Comparison of ENCODE assay signal across 8 cellular contexts in the genomic region with DNA sequence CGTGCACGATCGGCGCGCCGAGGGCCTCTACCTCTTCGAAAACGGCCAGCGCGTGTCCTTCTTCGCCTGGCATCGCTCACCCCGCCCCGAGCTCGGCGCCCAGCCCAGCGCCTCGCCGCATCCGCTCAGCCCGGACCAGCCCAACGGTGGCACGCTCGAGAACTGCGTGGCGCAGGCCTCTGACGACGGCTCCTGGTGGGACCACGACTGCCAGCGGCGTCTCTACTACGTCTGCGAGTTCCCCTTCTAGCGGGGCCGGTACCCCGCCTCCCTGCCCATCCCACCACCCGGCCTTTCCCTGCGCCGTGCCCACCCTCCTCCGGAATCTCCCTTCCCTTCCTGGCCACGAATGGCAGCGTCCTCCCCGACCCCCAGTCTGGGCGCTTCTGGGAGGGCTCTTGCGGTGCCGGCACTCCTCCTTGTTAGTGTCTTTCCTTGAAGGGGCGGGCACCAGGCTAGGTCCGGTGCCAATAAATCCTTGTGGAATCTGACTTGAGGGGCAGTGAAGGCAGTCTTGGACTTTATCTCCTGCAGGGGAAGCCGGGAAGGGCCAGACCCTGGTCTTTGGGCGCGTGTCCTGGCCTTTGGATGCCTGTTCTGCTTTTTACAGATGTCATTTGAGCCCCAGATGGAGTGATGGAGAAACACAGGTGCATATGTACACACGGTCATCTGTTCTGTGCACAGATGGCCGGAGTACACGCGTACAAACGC. TPM values are rescaled to one million over a fixed set of nuclear protein-coding genes. Genes with fewer than 3 reads are reported as not detected.
DNase-seq lines count a peak whose midpoint lies in the region; ATAC-seq, FAIRE-seq and TF ChIP-seq lines count a peak whose summit lies in the region.

No MANE protein-coding gene starts in this region.

- no peaks in the 10 kb centered on the region for H3K4me1 ChIP-seq in mesodermal cell (ENCODE audit: control insufficient read depth, insufficient read depth, low read length, poor library complexity, severe bottlenecking)

- WGBS in mesodermal cell (ENCODE audit: insufficient coverage in 2 of 2), 2 experiments: 48 to 51% methylated on average over 55 to 56 of the region's 56 CpGs

- H3K27me3 ChIP-seq in bronchial epithelial cell (ENCODE audit: control insufficient read depth, insufficient read depth, low read length): peaks cover 2% of the 10 kb centered on the region

- H3K36me3 ChIP-seq in bronchial epithelial cell (ENCODE audit: control insufficient read depth, insufficient read depth, low read length): no peaks in the 10 kb centered on the region
- H3K36me3 ChIP-seq in mesodermal cell (ENCODE audit: control insufficient read depth, insufficient read depth, low read length): peaks cover 6% of the 10 kb centered on the region

- ATAC-seq in GM18505 (IDR thresholded peaks at IDR 0.05; ENCODE audit: unreplicated experiment): peak; percentile 33
- ATAC-seq in HG03520 (IDR thresholded peaks at IDR 0.05; ENCODE audit: unreplicated experiment): peak; percentile 22
- no peak for ATAC-seq in GM21576 (IDR thresholded peaks at IDR 0.05; ENCODE audit: unreplicated experiment)

- FAIRE-seq in bronchial epithelial cell (lab: Jason Lieb, UNC): no peak

- H3K4me3 ChIP-seq in bronchial epithelial cell (ENCODE audit: low read depth, low read length) (peak overlapping the region; percentile 46), mesodermal cell (ENCODE audit: extremely low read depth, insufficient read depth, low read length, poor library complexity, severe bottlenecking) (peak overlapping the region; percentile 51)

- no peak for TF ChIP-seq POLR2A in GM18505 (IDR thresholded peaks at IDR 0.05; ENCODE audit: borderline replicate concordance, extremely low read depth, insufficient read depth, insufficient read length)

- no peak for DNase-seq in bronchial epithelial cell (ENCODE audit: low read depth)
- no peak for DNase-seq in NCI-H146 treated with DMSO at 0.1 percent for 48 hours (lab: John Stamatoyannopoulos, UW; ENCODE audit: unreplicated experiment)
- DNase-seq in NCI-H69 (lab: John Stamatoyannopoulos, UW): no peak
- DNase-seq in C1 segment of cervical spinal cord (lab: John Stamatoyannopoulos, UW): no peak

- H3K9me3 ChIP-seq in mesodermal cell (ENCODE audit: control insufficient read depth, low read length): peaks cover 8% of the 10 kb centered on the region

- H3K27ac ChIP-seq in mesodermal cell (ENCODE audit: low read depth, low read length, severe bottlenecking): no peak overlapping the region

- TF ChIP-seq CTCF in bronchial epithelial cell (IDR thresholded peaks at IDR 0.05; ENCODE audit: insufficient read depth, low read length, severe bottlenecking): no peak

RNA-seq across cellular contexts. Expression of a gene that starts 2.2 kb away (rescaled TPM):
- total RNA-seq in bronchial epithelial cell: 0.26 TPM in 2 replicates
- 29.5 TPM for polyA plus RNA-seq in mesodermal cell (2013, experiment 1 of 2)
- 19.2 TPM for polyA plus RNA-seq in mesodermal cell (2013, experiment 2 of 2)

RNA-seq across cellular contexts. Expression of a gene that starts 5.8 kb away (rescaled TPM):
- total RNA-seq in bronchial epithelial cell: under 0.01 TPM in 1 of 2 replicates, not detected in the other
- polyA plus RNA-seq in mesodermal cell (2013, experiment 1 of 2): 6.7 TPM
- 5.3 TPM for polyA plus RNA-seq in mesodermal cell (2013, experiment 2 of 2)

RNA-seq across cellular contexts. Expression of a gene that starts 44.9 kb away (rescaled TPM):
- not detected in 2 replicates for total RNA-seq in bronchial epithelial cell
- polyA plus RNA-seq in mesodermal cell (2013, experiment 1 of 2): not detected
- polyA plus RNA-seq in mesodermal cell (2013, experiment 2 of 2): not detected
